ENCODE assay signal across 29 cellular contexts in the genomic region with DNA sequence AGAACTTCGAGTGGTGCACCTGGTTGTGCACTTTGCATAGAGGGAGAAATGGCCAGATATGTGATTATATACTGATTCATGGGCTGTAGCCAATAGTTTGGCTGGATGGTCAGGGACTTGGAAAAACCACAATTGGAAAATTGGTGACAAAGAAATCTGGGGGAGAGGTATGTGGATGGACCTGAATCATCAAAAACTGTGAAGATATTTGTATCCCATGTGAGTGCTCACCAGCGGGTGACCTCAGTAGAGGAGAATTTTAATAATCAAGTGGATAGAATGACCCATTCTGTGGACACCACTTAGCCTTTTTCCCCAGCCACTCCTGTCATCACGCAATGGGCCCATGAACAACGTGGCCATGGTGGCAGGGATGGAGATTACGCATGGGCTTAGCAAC.
"Had no signal": no experiment of that assay in that cellular context is flagged by ENCODE, and none has a peak within 500 bp of the region (broad histone marks: within the 10 kb centered on the region; RNA-seq: fewer than 3 reads in every experiment).

No MANE protein-coding gene starts in this region.

- H3K4me2 ChIP-seq: hepatocyte had no signal

- H3K9me3 ChIP-seq: colonic mucosa, gastrocnemius medialis had no signal

- H3K36me3 ChIP-seq: colonic mucosa, esophagus squamous epithelium, gastrocnemius medialis, heart left ventricle, left lung, lower lobe of right lung had no signal

- H3K27me3 ChIP-seq: colonic mucosa, gastrocnemius medialis, heart left ventricle, hepatocyte, left lung had no signal

- H3K27ac Mint-ChIP-seq: dendritic cell treated with granulocyte-macrophage colony-stimulating factor and Interleukin-4, amounts not matched to agents 40 ng/mL and 50 ng/mL, for 4 days; effector memory CD8-positive, alpha-beta T cell; endodermal cell; immature natural killer cell; mesothelial cell of epicardium; naive B cell had no signal

- ATAC-seq: effector memory CD8-positive, alpha-beta T cell; esophagus mucosa; gastrocnemius medialis; heart left ventricle; left cardiac atrium; left lung; left ventricle myocardium superior; lower lobe of right lung; mucosa of descending colon had no signal

- DNase-seq: colonic mucosa; cortex of kidney; effector CD8-positive, alpha-beta T cell; effector memory CD8-positive, alpha-beta T cell; endodermal cell; erythroblast; esophagus squamous epithelium; foreskin fibroblast; foreskin melanocyte; gastrocnemius medialis; heart left ventricle; hypothalamus; immature natural killer cell; islet precursor cell; kidney; kidney glomerular epithelial cell; left cardiac atrium; left lung; left ventricle myocardium superior; lower lobe of right lung; mesenchymal stem cell; mucosa of descending colon; naive B cell had no signal

- H3K4me3 ChIP-seq: colonic mucosa, esophagus squamous epithelium, gastrocnemius medialis, heart left ventricle, hepatocyte, left lung, lower lobe of right lung, mucosa of descending colon had no signal

- H3K27ac ChIP-seq: colonic mucosa, epithelial cell of prostate, esophagus squamous epithelium, gastrocnemius medialis, heart left ventricle, hepatocyte, left lung, lower lobe of right lung had no signal

- H3K79me2 ChIP-seq: hepatocyte had no signal

- H2AFZ ChIP-seq: hepatocyte had no signal

- H3K4me1 Mint-ChIP-seq: endodermal cell, immature natural killer cell, mesothelial cell of epicardium had no signal

- FAIRE-seq: endometrium, kidney had no signal

- H3K4me3 Mint-ChIP-seq: dendritic cell treated with granulocyte-macrophage colony-stimulating factor and Interleukin-4, amounts not matched to agents 40 ng/mL and 50 ng/mL, for 4 days; effector memory CD8-positive, alpha-beta T cell; endodermal cell; immature natural killer cell; mesothelial cell of epicardium; naive B cell had no signal

- H3K4me1 ChIP-seq: colonic mucosa, esophagus squamous epithelium, gastrocnemius medialis, heart left ventricle, left lung, lower lobe of right lung had no signal
